Comparison of ENCODE assay signal across 2 cellular contexts in genomic region chr2:39313575-39313974, GRCh38.
TF ChIP-seq lines count a peak whose summit lies in the region.

No MANE protein-coding gene starts in this region.

TF ChIP-seq in IMR-90, 13 proteins besides CTCF, POLR2A, EP300 and RAD21 (continued from another document):
- TF ChIP-seq USF2 (IDR thresholded peaks at IDR 0.05; ENCODE audit: low read depth, low read length): no peak
- no peak for TF ChIP-seq MXI1 (IDR thresholded peaks at IDR 0.05; ENCODE audit: borderline replicate concordance, low read depth, low read length)
- TF ChIP-seq NFE2L2 (IDR thresholded peaks at IDR 0.05; ENCODE audit: low read depth, low read length): no peak
- TF ChIP-seq RCOR1 (IDR thresholded peaks at IDR 0.05; ENCODE audit: insufficient replicate concordance, low read length): no peak
- no peak for TF ChIP-seq CEBPB (IDR thresholded peaks at IDR 0.05; ENCODE audit: low read depth, low read length)
- TF ChIP-seq BHLHE40 (IDR thresholded peaks at IDR 0.05; ENCODE audit: low read depth, low read length): no peak
- no peak for TF ChIP-seq ELK1 (IDR thresholded peaks at IDR 0.05; ENCODE audit: borderline replicate concordance, low read depth, low read length)
- TF ChIP-seq SMC3 (IDR thresholded peaks at IDR 0.05; ENCODE audit: low read depth, low read length): no peak
- TF ChIP-seq CHD1 (IDR thresholded peaks at IDR 0.05; ENCODE audit: low read depth, low read length): no peak
- no peak for TF ChIP-seq RFX5 (IDR thresholded peaks at IDR 0.05; ENCODE audit: low read depth, low read length)
TF ChIP-seq in IMR-90: peak in this region for 0.

TF ChIP-seq in SK-N-SH treated with all-trans-retinoic acid at 6 μM for 48 hours, 23 proteins besides CTCF, POLR2A, EP300 and RAD21 (continued from another document):
- TF ChIP-seq TSHZ2 (CRISPR knock-in tag; IDR thresholded peaks at IDR 0.05): no peak
- no peak for TF ChIP-seq ZNF565 (CRISPR knock-in tag; conservative IDR thresholded peaks at IDR 0.05; ENCODE audit: low read depth)
- TF ChIP-seq ZFP3 (CRISPR knock-in tag; IDR thresholded peaks at IDR 0.05): no peak
